ENCODE assay signal across 20 cellular contexts in the genomic region with DNA sequence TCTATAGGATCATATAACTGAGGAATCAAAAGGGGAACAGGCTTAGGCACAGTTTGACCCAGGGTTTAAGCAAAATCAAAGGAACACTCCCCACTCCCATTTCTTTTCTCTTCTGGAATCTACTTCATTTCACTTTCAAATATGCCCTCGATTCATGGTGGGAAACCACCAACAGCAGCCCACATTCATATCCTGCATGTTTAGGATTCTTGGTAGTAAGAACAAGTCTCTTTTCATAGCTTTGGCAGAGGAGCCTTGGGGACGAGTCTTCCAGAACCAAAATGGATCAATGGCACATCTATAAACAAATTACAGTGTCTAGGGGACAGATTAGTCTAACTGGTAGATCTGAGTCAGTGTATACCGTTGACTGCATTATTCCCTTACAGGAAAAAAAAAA.
DNase-seq lines count a peak whose midpoint lies in the region; TF ChIP-seq lines count a peak whose summit lies in the region.
"Had no signal": no experiment of that assay in that cellular context is flagged by ENCODE, and none has a peak within 500 bp of the region (broad histone marks: within the 10 kb centered on the region; RNA-seq: fewer than 3 reads in every experiment).

No MANE protein-coding gene starts in this region.

- H3K79me2 ChIP-seq in neural progenitor cell (ENCODE audit: low read depth) = no peaks in the 10 kb centered on the region

- no peaks in the 10 kb centered on the region for H3K27me3 ChIP-seq in endodermal cell (ENCODE audit: control insufficient read depth, insufficient read depth, low read length, poor library complexity, severe bottlenecking)
- no peaks in the 10 kb centered on the region for H3K27me3 ChIP-seq in neural progenitor cell
- no peaks in the 10 kb centered on the region for H3K27me3 ChIP-seq in tibial nerve
- H3K27me3 ChIP-seq: BLaER1, Peyer's patch, SJCRH30 had no signal

- H3K4me3 ChIP-seq in endodermal cell (ENCODE audit: low read length) (no peak overlapping the region), neural progenitor cell (no peak overlapping the region), tibial nerve (no peak overlapping the region)
- H3K4me3 ChIP-seq: BLaER1, GM23248, Peyer's patch, SJCRH30 had no signal

- H3K9me3 ChIP-seq in endodermal cell (ENCODE audit: control insufficient read depth, low read length) (peaks cover 5% of the 10 kb centered on the region), neural progenitor cell (ENCODE audit: low read depth) (peaks cover 3% of the 10 kb centered on the region), tibial nerve (peaks cover 0 to 3% (median 0%) of the 10 kb centered on the region in 4 donors)
- H3K9me3 ChIP-seq: Caco-2, Peyer's patch, SJCRH30 had no signal

- H3K36me3 Mint-ChIP-seq in endodermal cell (ENCODE audit: low read depth) (no peaks in the 10 kb centered on the region), neural progenitor cell (no peaks in the 10 kb centered on the region)

- H3K27ac ChIP-seq in endodermal cell (ENCODE audit: low read depth, low read length) = peak overlapping the region; percentile 34
- no peak overlapping the region for H3K27ac ChIP-seq in neural progenitor cell
- H3K27ac ChIP-seq in tibial nerve = peak overlapping the region; percentile 26 to 88 (median 70)
- H3K27ac ChIP-seq in caudate nucleus (ENCODE audit: low read depth, low read length) = no peak overlapping the region
- H3K27ac ChIP-seq: BLaER1, GM23248, KMS-11, Peyer's patch, SJCRH30 had no signal

- H3K9me3 Mint-ChIP-seq in endodermal cell (peaks cover 19% of the 10 kb centered on the region), neural progenitor cell (peaks cover 12% of the 10 kb centered on the region)

- TF ChIP-seq EP300 in tibial nerve (IDR thresholded peaks at IDR 0.05) = no peak

- no peak overlapping the region for H3K4me3 Mint-ChIP-seq in endodermal cell
- no peak overlapping the region for H3K4me3 Mint-ChIP-seq in neural progenitor cell
- H3K4me3 Mint-ChIP-seq: CD4-positive, alpha-beta T cell had no signal

- H2AFZ ChIP-seq in neural progenitor cell (replicated peaks) = peak overlapping the region; percentile 30
- H2AFZ ChIP-seq: GM23248 had no signal

- no peak overlapping the region for H3K27ac Mint-ChIP-seq in endodermal cell
- H3K27ac Mint-ChIP-seq in neural progenitor cell = peak overlapping the region; percentile 61
- H3K27ac Mint-ChIP-seq: CD4-positive, alpha-beta T cell had no signal

- no peak for TF ChIP-seq CTCF in endodermal cell (conservative IDR thresholded peaks at IDR 0.05)
- TF ChIP-seq CTCF in neural progenitor cell (IDR thresholded peaks at IDR 0.05) = no peak
- TF ChIP-seq CTCF in tibial nerve (IDR thresholded peaks at IDR 0.05) = no peak
- no peak for TF ChIP-seq CTCF in GM20000 (IDR thresholded peaks at IDR 0.05; ENCODE audit: extremely low read depth, missing control alignments)

- DNase-seq in SW480 (ENCODE audit: low spot score) = peak; percentile 16
- DNase-seq in endodermal cell = no peak
- no peak for DNase-seq in neural progenitor cell (ENCODE audit: low spot score)
- DNase-seq in tibial nerve (ENCODE audit: low spot score in 2 of 2) = no peak
- DNase-seq in GM20000 (ENCODE audit: low spot score) = no peak
- DNase-seq in D341Med (ENCODE audit: low spot score) = no peak
- DNase-seq in caudate nucleus (lab: John Stamatoyannopoulos, UW) = no peak
- DNase-seq: Caco-2; CD4-positive, alpha-beta T cell; GM23248; HCEC 1CT; IMR-90; NCI-H1105; NCI-H146; NCI-H2029; NCI-H226; Peyer's patch; SJCRH30 had no signal

- H3K4me1 ChIP-seq in endodermal cell (ENCODE audit: control insufficient read depth, insufficient read depth, low read length) = no peaks in the 10 kb centered on the region
- H3K4me1 ChIP-seq in neural progenitor cell = peaks cover 10% of the 10 kb centered on the region
- H3K4me1 ChIP-seq in tibial nerve = peaks cover 0 to 32% (median 6%) of the 10 kb centered on the region in 4 donors
- H3K4me1 ChIP-seq: BLaER1, Caco-2, Peyer's patch had no signal

- no peaks in the 10 kb centered on the region for H4K20me1 ChIP-seq in neural progenitor cell (ENCODE audit: low read depth)
- H4K20me1 ChIP-seq: BLaER1 had no signal

- H3K4me2 ChIP-seq in neural progenitor cell = no peak overlapping the region
- H3K4me2 ChIP-seq: BLaER1, KMS-11 had no signal

- no peaks in the 10 kb centered on the region for H3K4me1 Mint-ChIP-seq in endodermal cell
- H3K4me1 Mint-ChIP-seq in neural progenitor cell = peaks cover 14% of the 10 kb centered on the region

- TF ChIP-seq POLR2A in tibial nerve (IDR thresholded peaks at IDR 0.05) = no peak

- H3F3A ChIP-seq in neural progenitor cell (ENCODE audit: low read depth) = no peaks in the 10 kb centered on the region

- H3K27me3 Mint-ChIP-seq in endodermal cell (ENCODE audit: insufficient read depth) = peaks cover 2% of the 10 kb centered on the region
- no peaks in the 10 kb centered on the region for H3K27me3 Mint-ChIP-seq in neural progenitor cell (ENCODE audit: insufficient read depth, low read depth)
- H3K27me3 Mint-ChIP-seq: CD4-positive, alpha-beta T cell had no signal

- no peak overlapping the region for H3K9ac ChIP-seq in endodermal cell (ENCODE audit: extremely low read depth, low read length, poor library complexity, severe bottlenecking)
- no peak overlapping the region for H3K9ac ChIP-seq in neural progenitor cell
- H3K9ac ChIP-seq: BLaER1, GM23248, KMS-11 had no signal

- H3K36me3 ChIP-seq in endodermal cell (ENCODE audit: control insufficient read depth, insufficient read depth, low read length) = no peaks in the 10 kb centered on the region
- H3K36me3 ChIP-seq in neural progenitor cell = no peaks in the 10 kb centered on the region
- no peaks in the 10 kb centered on the region for H3K36me3 ChIP-seq in tibial nerve
- H3K36me3 ChIP-seq: BLaER1, Peyer's patch, SJCRH30 had no signal

- WGBS in endodermal cell (ENCODE audit: insufficient coverage in 1 of 2, insufficient read length in 1 of 2), 2 experiments = 86 to 92% methylated on average over 1 to 3 of the region's 3 CpGs
- 23 to 40% methylated on average over 3 of the region's 3 CpGs for WGBS in tibial nerve, 2 donors

Comparison
In these comparisons a context has a peak if more than half of its experiments do, and no peak if none do; other contexts are left out.
1. H3K27ac ChIP-seq: peak in endodermal cell (single experiment) and tibial nerve (4 of 4); none in neural progenitor cell (single experiment) and caudate nucleus (single experiment).